9 cellular contexts compared by ENCODE assay signal in the genomic region with DNA sequence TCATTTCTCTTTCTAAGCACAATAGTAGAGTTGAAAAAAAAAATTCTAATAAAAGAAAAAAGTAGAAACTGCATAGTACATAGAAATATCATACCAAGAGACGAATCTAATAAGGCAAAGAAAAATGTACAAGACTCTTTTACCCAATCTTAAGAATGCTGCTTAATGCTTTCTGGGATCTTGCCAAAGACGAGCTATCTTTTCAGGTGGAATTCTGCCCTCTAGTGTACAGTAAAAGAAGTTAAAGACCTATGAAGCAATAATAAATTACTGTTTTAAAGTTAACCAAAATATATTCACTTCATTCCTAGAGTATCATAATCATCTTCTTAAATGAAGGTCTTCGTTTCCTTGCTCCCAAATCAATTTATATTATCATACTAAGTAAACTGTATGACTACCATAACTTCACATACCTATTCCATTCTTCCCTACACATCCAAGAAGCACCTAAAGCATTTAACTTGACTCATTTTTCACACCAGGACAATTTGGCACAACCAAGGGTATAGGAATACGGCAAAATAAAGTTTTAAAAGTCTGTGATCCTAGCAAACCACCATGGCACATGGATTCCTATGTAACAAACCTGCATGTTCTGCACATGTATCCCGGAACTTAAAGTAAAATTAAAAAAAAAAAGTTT. TPM values are rescaled to one million over a fixed set of nuclear protein-coding genes. Genes with fewer than 3 reads are reported as not detected.
DNase-seq lines count a peak whose midpoint lies in the region; ATAC-seq and TF ChIP-seq lines count a peak whose summit lies in the region.
"Had no signal": no experiment of that assay in that cellular context is flagged by ENCODE, and none has a peak within 500 bp of the region (broad histone marks: within the 10 kb centered on the region; RNA-seq: fewer than 3 reads in every experiment).

No MANE protein-coding gene starts in this region.

- no peak overlapping the region for H3K4me2 ChIP-seq in IMR-90 (ENCODE audit: low read depth, low read length)
- no peak overlapping the region for H3K4me2 ChIP-seq in OCI-LY3 (ENCODE audit: low read length)

- H2AK9ac ChIP-seq in IMR-90 (replicated peaks; ENCODE audit: low read depth, low read length, poor library complexity), result no peak overlapping the region

- no peak overlapping the region for H2BK20ac ChIP-seq in IMR-90 (ENCODE audit: low read depth, low read length)

- H3K36me3 ChIP-seq in IMR-90 (ENCODE audit: control insufficient read depth, insufficient read depth, low read length) (0 out of 2 replicates have a peak, but pooled peaks cover under 1% of the 10 kb centered on the region), OCI-LY3 (replicated peaks; ENCODE audit: low read depth, low read length) (peaks cover 7% of the 10 kb centered on the region), lower lobe of right lung (peaks cover 8% of the 10 kb centered on the region)

- no peak overlapping the region for H3K27ac ChIP-seq in IMR-90 (ENCODE audit: insufficient read depth, low read length)
- no peak overlapping the region for H3K27ac ChIP-seq in OCI-LY3 (ENCODE audit: low read length)
- H3K27ac ChIP-seq in lower lobe of right lung, result no peak overlapping the region

- CTCF ChIA-PET in IMR-90 (lab: Yijun Ruan, JAX), result interaction anchor here (0.6 to 1.0 kb wide), 4 partner anchors 9 to 186 kb away, joined by 3 to 6 read pairs (median 4); no protein-coding TSS in a partner anchor

- dilution Hi-C loops in IMR-90 (cut with HindIII; ENCODE audit: low sequenced_read_pairs, unreplicated experiment), result no loop called here

- no peak overlapping the region for H3K18ac ChIP-seq in IMR-90 (ENCODE audit: low read depth, low read length)

- H4K5ac ChIP-seq in IMR-90 (ENCODE audit: low read depth, low read length), result no peak overlapping the region

- peak overlapping the region; percentile 68 for H2BK5ac ChIP-seq in IMR-90 (ENCODE audit: low read depth, low read length, poor library complexity, severe bottlenecking)

- H3K4me3 ChIP-seq in IMR-90 (ENCODE audit: insufficient read depth, low read depth, low read length) (no peak overlapping the region), OCI-LY3 (ENCODE audit: low read length) (no peak overlapping the region), choroid plexus epithelial cell (ENCODE audit: low read depth, low read length) (no peak overlapping the region), lower lobe of right lung (no peak overlapping the region)

- no CpG with 5 or more reads among the region's 5 CpGs for WGBS in IMR-90 (ENCODE audit: extremely low coverage in 2 of 2, insufficient read length in 1 of 2), 2 experiments

- peak; percentile 33 for ATAC-seq in IMR-90 (ENCODE audit: low read depth)
- ATAC-seq in lower lobe of right lung, result peak; percentile 67 to 72
- no peak for ATAC-seq in GM18519 (IDR thresholded peaks at IDR 0.05; ENCODE audit: low FRiP score, unreplicated experiment)
- no peak for ATAC-seq in HG03457 (IDR thresholded peaks at IDR 0.05; ENCODE audit: unreplicated experiment)
- ATAC-seq in HG02763 (IDR thresholded peaks at IDR 0.05; ENCODE audit: unreplicated experiment), result no peak

- H4K20me1 ChIP-seq in IMR-90 (ENCODE audit: insufficient read depth, low read length) (0 out of 2 replicates have a peak, but pooled peaks cover 5% of the 10 kb centered on the region), OCI-LY3 (ENCODE audit: insufficient read depth, low read length) (peaks cover 52% of the 10 kb centered on the region)

- H4K91ac ChIP-seq in IMR-90 (ENCODE audit: insufficient read depth, low read depth, low read length), result no peak overlapping the region

- no peaks in the 10 kb centered on the region for H3K27me3 ChIP-seq in IMR-90 (ENCODE audit: control insufficient read depth, insufficient read depth, low read length)
- H3K27me3 ChIP-seq in OCI-LY3 (ENCODE audit: low read depth, low read length), result peaks cover 38% of the 10 kb centered on the region
- no peaks in the 10 kb centered on the region for H3K27me3 ChIP-seq in lower lobe of right lung (ENCODE audit: low read depth)

- H4K8ac ChIP-seq in IMR-90 (ENCODE audit: low read depth in 2 of 2, low read length in 2 of 2), result no peak overlapping the region

- no peak overlapping the region for H2BK15ac ChIP-seq in IMR-90 (ENCODE audit: low read depth, low read length)

- in situ Hi-C loops in IMR-90 (cut with MboI; ENCODE audit: low sequenced_read_pairs), result loop anchor here (5.0 kb wide), 1 partner anchor 153 kb away; no protein-coding TSS in a partner anchor

- intact Hi-C loops in IMR-90 (cut with micrococcal nuclease) (loop anchor here (1.0 kb wide), 4 partner anchors 80 to 186 kb away; no protein-coding TSS in a partner anchor), lower lobe of right lung (cut with DNase I) (loop anchor here (10.0 kb wide), 1 partner anchor 151 kb away; no protein-coding TSS in a partner anchor)

- TF ChIP-seq CTCF in IMR-90 (conservative IDR thresholded peaks at IDR 0.05; ENCODE audit: low read depth, low read length), result peak; percentile 74
- TF ChIP-seq CTCF in OCI-LY3 (IDR thresholded peaks at IDR 0.05; ENCODE audit: low read depth, low read length), result peak; percentile 66
- peak; percentile 58 for TF ChIP-seq CTCF in choroid plexus epithelial cell (conservative IDR thresholded peaks at IDR 0.05; ENCODE audit: low read depth, low read length)
- peak; percentile 69 for TF ChIP-seq CTCF in lower lobe of right lung (IDR thresholded peaks at IDR 0.05)

- no peak overlapping the region for H2BK120ac ChIP-seq in IMR-90 (ENCODE audit: low read depth, low read length)

- no peak overlapping the region for H3K56ac ChIP-seq in IMR-90 (ENCODE audit: extremely low read depth, insufficient read depth, low read length)

- no peak overlapping the region for H3K4ac ChIP-seq in IMR-90 (ENCODE audit: low read depth, low read length)

- POLR2A ChIA-PET in IMR-90 (lab: Charles Lee; ENCODE audit: unreplicated experiment), result interaction anchor here (0.6 kb wide), 1 partner anchor 132 kb away, joined by 3 read pairs; no protein-coding TSS in a partner anchor

- H3K14ac ChIP-seq in IMR-90 (replicated peaks; ENCODE audit: low read depth, low read length), result no peak overlapping the region

- H3K79me1 ChIP-seq in IMR-90 (ENCODE audit: low read depth in 1 of 2, low read length in 2 of 2), result peaks cover 18 to 43% of the 10 kb centered on the region in 2 experiments

- no peak for TF ChIP-seq POLR2A in IMR-90 (IDR thresholded peaks at IDR 0.05; ENCODE audit: low read depth, low read length)

- H3K4me1 ChIP-seq in IMR-90 (ENCODE audit: control insufficient read depth, insufficient read depth, low read length), result peaks cover 21% of the 10 kb centered on the region
- H3K4me1 ChIP-seq in OCI-LY3 (ENCODE audit: low read length), result peaks cover 4% of the 10 kb centered on the region
- H3K4me1 ChIP-seq in lower lobe of right lung, result peaks cover 42% of the 10 kb centered on the region

- no peak overlapping the region for H3K9ac ChIP-seq in IMR-90 (ENCODE audit: low read depth, low read length)
- no peak overlapping the region for H3K9ac ChIP-seq in OCI-LY3 (ENCODE audit: low read length)

- TF ChIP-seq RAD21 in IMR-90 (IDR thresholded peaks at IDR 0.05; ENCODE audit: low read length), result peak; percentile 85

- H2AFZ ChIP-seq in IMR-90 (replicated peaks; ENCODE audit: low read length, poor library complexity), result no peak overlapping the region
- H2AFZ ChIP-seq in OCI-LY3 (ENCODE audit: low read depth, low read length), result no peak overlapping the region

- H2AK5ac ChIP-seq in IMR-90 (ENCODE audit: low read depth, low read length), result no peak overlapping the region

- DNase-seq in DMS53 treated with DMSO at 0.1 percent for 48 hours (lab: John Stamatoyannopoulos, UW; ENCODE audit: unreplicated experiment), result peak; percentile 38
- DNase-seq in IMR-90, result peak; percentile 88
- peak; percentile 95 for DNase-seq in choroid plexus epithelial cell (ENCODE audit: low read depth)
- no peak for DNase-seq in lower lobe of right lung
- DNase-seq: right cardiac atrium had no signal

- no peaks in the 10 kb centered on the region for H3K79me2 ChIP-seq in OCI-LY3 (ENCODE audit: low read length)

- H3K9me1 ChIP-seq in IMR-90 (ENCODE audit: insufficient read depth, low read length), result peaks cover 6% of the 10 kb centered on the region; the same call in 1 of the 2 replicates

- H3K23ac ChIP-seq in IMR-90 (ENCODE audit: low read depth, low read length), result no peak overlapping the region

- BruUV-seq in IMR-90 (replicated peaks; lab: Mats Ljungman, UMichigan), result no TSS peak

- H3K9me3 ChIP-seq in IMR-90 (ENCODE audit: control insufficient read depth, insufficient read depth, low read length) (no peaks in the 10 kb centered on the region), OCI-LY3 (ENCODE audit: insufficient read depth, low read length) (no peaks in the 10 kb centered on the region), lower lobe of right lung (no peaks in the 10 kb centered on the region)

TF ChIP-seq in IMR-90, 13 proteins besides CTCF, POLR2A, EP300 and RAD21:
- TF ChIP-seq CEBPB (IDR thresholded peaks at IDR 0.05; ENCODE audit: low read depth, low read length) (peak; percentile 94), SMC3 (IDR thresholded peaks at IDR 0.05; ENCODE audit: low read depth, low read length) (peak; percentile 87), ELK1 (IDR thresholded peaks at IDR 0.05; ENCODE audit: borderline replicate concordance, low read depth, low read length) (no peak)

RNA-seq across cellular contexts. Expression of gene CFDP1, which starts 47.7 kb away (rescaled TPM):
- 15.6 and 32.5 TPM in 2 replicates for total RNA-seq in IMR-90 (2012; rRNA removed)
- polyA plus RNA-seq in IMR-90 (2012; rRNA removed), result 36.2 and 38.7 TPM in 2 replicates
- polyA plus RNA-seq in IMR-90 (2012; cell fraction: cytosol; rRNA removed), result 5.4 and 8.9 TPM in 2 replicates
- polyA plus RNA-seq in IMR-90 (2012; cell fraction: nucleus; rRNA removed; ENCODE audit: low replicate concordance), result 1.8 and 16.7 TPM in 2 replicates
- 57.7 TPM for total RNA-seq in lower lobe of right lung

Comparison
In these comparisons a context has a peak if more than half of its experiments do, and no peak if none do; other contexts are left out.
1. ATAC-seq: peak in IMR-90 (single experiment) and lower lobe of right lung (2 of 2); none in GM18519 (single experiment), HG03457 (single experiment) and HG02763 (single experiment).
2. Peak in every context shown above with its lines, with median percentiles within 50 percentile points of each other: CTCF ChIP-seq.